Comparison of ENCODE assay signal across 26 cellular contexts in genomic region chr2:132560562-132560961, GRCh38.
"Had no signal": no experiment of that assay in that cellular context is flagged by ENCODE, and none has a peak within 500 bp of the region (broad histone marks: within the 10 kb centered on the region; RNA-seq: fewer than 3 reads in every experiment).

No MANE protein-coding gene starts in this region.

- H3K9me3 Mint-ChIP-seq: activated B cell treated with CpG ODN at 0.5 μM for 24 hours; stimulated activated memory B cell treated with anti-CD40 and anti-IgM and Interleukin-4, amounts not matched to agents 10 μg/mL and 1 μg/mL and 100 μg/mL, for 72 hours had no signal

- ATAC-seq: activated CD4-positive, alpha-beta T cell treated with anti-CD3 and anti-CD28 coated beads for 36 hours; effector memory CD8-positive, alpha-beta T cell; esophagus mucosa; lower lobe of right lung; natural killer cell treated with Interleukin-12 subunit alpha and Interleukin-12 subunit beta and Interleukin-15 and Interleukin-18, amount 100 ng/mL, for 72 hours; sciatic nerve; stimulated activated memory B cell treated with anti-CD40 and anti-IgM and Interleukin-4, amounts not matched to agents 10 μg/mL and 1 μg/mL and 100 μg/mL, for 72 hours had no signal

- H3K36me3 ChIP-seq: lower lobe of right lung, thoracic aorta, upper lobe of left lung had no signal

- H3K4me1 ChIP-seq: lower lobe of right lung, upper lobe of left lung had no signal

- H3K9me3 ChIP-seq: lower lobe of right lung, thoracic aorta, upper lobe of left lung had no signal

- H3K4me3 ChIP-seq: lower lobe of right lung, thoracic aorta, upper lobe of left lung had no signal

- H3K4me1 Mint-ChIP-seq: activated B cell treated with CpG ODN at 0.5 μM for 24 hours; activated CD4-positive, alpha-beta T cell treated with anti-CD3 and anti-CD28 coated beads for 36 hours; activated naive CD4-positive, alpha-beta T cell treated with anti-CD3 and anti-CD28 coated beads, Interleukin-2, amount 10 ng/mL, durations not matched to agents 7 days and 5 days; stimulated activated memory B cell treated with anti-CD40 and anti-IgM and Interleukin-4, amounts not matched to agents 10 μg/mL and 1 μg/mL and 100 μg/mL, for 72 hours had no signal

- DNase-seq: activated B cell treated with CpG ODN at 0.5 μM for 24 hours; activated CD4-positive, alpha-beta T cell treated with anti-CD3 and anti-CD28 coated beads for 36 hours; activated CD4-positive, alpha-beta T cell treated with anti-CD3 and anti-CD28 coated beads, Interleukin-2, amount 50 U/mL, for 48 hours; activated CD8-positive, alpha-beta memory T cell treated with anti-CD3 and anti-CD28 coated beads, Interleukin-2, amount 50 U/mL, for 48 hours; activated effector memory CD4-positive, alpha-beta T cell treated with Interleukin-2 at 50 U/mL for 16 hours; activated naive CD4-positive, alpha-beta T cell treated with anti-CD3 and anti-CD28 coated beads, Interleukin-2, amount 10 ng/mL, durations not matched to agents 7 days and 5 days; activated T-cell treated with anti-CD3 and anti-CD28 coated beads, Interleukin-2, amount 50 U/mL, for 48 hours; amygdala; caudate nucleus; dermis blood vessel endothelial cell; effector memory CD8-positive, alpha-beta T cell; head of caudate nucleus; hypothalamus; lower lobe of right lung; stimulated activated CD4-positive, alpha-beta T cell treated with anti-CD3 and anti-CD28 coated beads, Interleukin-15, amount 100 ng/mL, for 24 hours; T1000; upper lobe of left lung had no signal

- H3K27me3 Mint-ChIP-seq: activated B cell treated with CpG ODN at 0.5 μM for 24 hours; activated CD4-positive, alpha-beta T cell treated with anti-CD3 and anti-CD28 coated beads for 36 hours; activated naive CD4-positive, alpha-beta T cell treated with anti-CD3 and anti-CD28 coated beads, Interleukin-2, amount 10 ng/mL, durations not matched to agents 7 days and 5 days; effector memory CD8-positive, alpha-beta T cell; natural killer cell treated with Interleukin-12 subunit alpha and Interleukin-12 subunit beta and Interleukin-15 and Interleukin-18, amount 100 ng/mL, for 72 hours; stimulated activated memory B cell treated with anti-CD40 and anti-IgM and Interleukin-4, amounts not matched to agents 10 μg/mL and 1 μg/mL and 100 μg/mL, for 72 hours had no signal

- H3K27ac Mint-ChIP-seq: activated B cell treated with CpG ODN at 0.5 μM for 24 hours; activated CD4-positive, alpha-beta T cell treated with anti-CD3 and anti-CD28 coated beads for 36 hours; activated naive CD4-positive, alpha-beta T cell treated with anti-CD3 and anti-CD28 coated beads, Interleukin-2, amount 10 ng/mL, durations not matched to agents 7 days and 5 days; effector memory CD8-positive, alpha-beta T cell; natural killer cell treated with Interleukin-12 subunit alpha and Interleukin-12 subunit beta and Interleukin-15 and Interleukin-18, amount 100 ng/mL, for 72 hours; stimulated activated memory B cell treated with anti-CD40 and anti-IgM and Interleukin-4, amounts not matched to agents 10 μg/mL and 1 μg/mL and 100 μg/mL, for 72 hours; T-helper 1 cell treated with Interleukin-12 subunit alpha and Interleukin-12 subunit beta and Interleukin-4 antibody, amounts not matched to agents 30 μg/mL and 1 μg/mL, for 36 hours had no signal

- FAIRE-seq: endothelial cell of umbilical vein, frontal cortex, small intestine had no signal

- H3K27ac ChIP-seq: lower lobe of right lung, thoracic aorta, upper lobe of left lung had no signal

- H3K36me3 Mint-ChIP-seq: activated naive CD4-positive, alpha-beta T cell treated with anti-CD3 and anti-CD28 coated beads, Interleukin-2, amount 10 ng/mL, durations not matched to agents 7 days and 5 days; natural killer cell treated with Interleukin-12 subunit alpha and Interleukin-12 subunit beta and Interleukin-15 and Interleukin-18, amount 100 ng/mL, for 72 hours; stimulated activated memory B cell treated with anti-CD40 and anti-IgM and Interleukin-4, amounts not matched to agents 10 μg/mL and 1 μg/mL and 100 μg/mL, for 72 hours had no signal

- H3K4me3 Mint-ChIP-seq: activated B cell treated with CpG ODN at 0.5 μM for 24 hours; activated CD4-positive, alpha-beta T cell treated with anti-CD3 and anti-CD28 coated beads for 36 hours; activated naive CD4-positive, alpha-beta T cell treated with anti-CD3 and anti-CD28 coated beads, Interleukin-2, amount 10 ng/mL, durations not matched to agents 7 days and 5 days; effector memory CD8-positive, alpha-beta T cell; natural killer cell treated with Interleukin-12 subunit alpha and Interleukin-12 subunit beta and Interleukin-15 and Interleukin-18, amount 100 ng/mL, for 72 hours; stimulated activated memory B cell treated with anti-CD40 and anti-IgM and Interleukin-4, amounts not matched to agents 10 μg/mL and 1 μg/mL and 100 μg/mL, for 72 hours; T-helper 1 cell treated with Interleukin-12 subunit alpha and Interleukin-12 subunit beta and Interleukin-4 antibody, amounts not matched to agents 30 μg/mL and 1 μg/mL, for 36 hours had no signal

- H3K27me3 ChIP-seq: upper lobe of left lung had no signal
